4 cellular contexts compared by ENCODE assay signal in the genomic region with DNA sequence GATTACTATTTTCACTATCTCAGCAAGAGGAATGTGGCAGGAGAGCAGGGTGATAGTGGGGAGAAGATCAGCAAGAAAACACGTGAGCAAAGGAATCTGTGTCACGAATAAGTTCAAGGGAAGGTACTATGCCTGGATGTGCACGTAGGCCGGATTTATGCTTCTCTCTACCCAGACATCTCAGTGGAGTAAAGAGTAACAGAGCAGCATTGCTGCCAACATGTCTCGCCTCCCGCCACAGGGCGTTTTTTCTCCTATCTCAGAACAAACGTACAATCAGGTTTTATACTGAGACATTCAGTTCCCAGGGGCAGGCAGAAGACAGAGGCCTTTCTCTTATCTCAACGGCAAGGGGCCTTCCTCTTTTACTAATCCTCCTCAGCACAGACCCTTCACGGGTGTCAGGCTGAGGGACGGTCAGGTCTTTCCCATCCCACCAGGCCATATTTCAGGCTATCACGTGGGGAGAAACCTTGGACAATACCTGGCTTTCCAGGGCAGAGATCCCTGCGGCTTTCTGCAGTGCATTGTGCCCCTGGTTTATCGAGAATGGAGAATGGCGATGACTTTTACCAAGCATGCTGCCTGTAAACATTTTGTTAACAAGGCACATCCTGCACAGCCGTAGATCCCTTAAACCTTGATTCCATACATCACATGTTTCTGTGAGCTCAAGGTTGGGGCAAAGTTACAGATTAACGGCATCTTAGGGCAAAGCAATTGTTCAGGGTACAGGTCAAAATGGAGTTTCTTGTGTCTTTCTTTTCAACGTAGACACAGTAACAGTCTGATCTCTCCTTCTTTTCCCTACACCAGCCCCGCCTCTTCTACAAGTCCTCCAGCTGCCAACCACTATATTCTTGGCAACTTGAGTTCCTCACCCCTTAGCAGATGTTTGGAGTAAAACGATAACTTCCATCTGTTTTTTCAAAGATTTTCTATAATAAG. TPM values are rescaled to one million over a fixed set of nuclear protein-coding genes. Genes with fewer than 3 reads are reported as not detected.
"Had no signal": no experiment of that assay in that cellular context is flagged by ENCODE, and none has a peak within 500 bp of the region (broad histone marks: within the 10 kb centered on the region; RNA-seq: fewer than 3 reads in every experiment).

No MANE protein-coding gene starts in this region.

RNA-seq across cellular contexts. Expression of gene DNALI1, which starts 3.4 kb away (rescaled TPM):
- total RNA-seq: activated B cell treated with CpG ODN at 0.5 μM for 24 hours; activated CD8-positive, alpha-beta T cell treated with anti-CD3 and anti-CD28 coated beads, Interleukin-2, amount 10 ng/mL, durations not matched to agents 7 days and 5 days; activated T-helper 2 cell treated with anti-CD3 and anti-CD28 coated beads, Interferon-gamma antibody, Interleukin-2, Interleukin-4, amounts not matched to agents 10 μg/mL and 5 μg/mL and 100 μg/mL, durations not matched to agents 14 hours and 24 hours and 36 hours; natural killer cell treated with Interleukin-12 subunit alpha and Interleukin-12 subunit beta and Interleukin-15 and Interleukin-18, amount 100 ng/mL, for 72 hours had no signal
